Comparison of ENCODE assay signal across 14 cellular contexts in genomic region chr4:157172011-157172410, GRCh38. TPM values are rescaled to one million over a fixed set of nuclear protein-coding genes. Genes with fewer than 3 reads are reported as not detected.
DNase-seq lines count a peak whose midpoint lies in the region; FAIRE-seq and TF ChIP-seq lines count a peak whose summit lies in the region.
"Had no signal": no experiment of that assay in that cellular context is flagged by ENCODE, and none has a peak within 500 bp of the region (broad histone marks: within the 10 kb centered on the region; RNA-seq: fewer than 3 reads in every experiment).

No MANE protein-coding gene starts in this region.

- H3K9me3 ChIP-seq in adipocyte (ENCODE audit: control insufficient read depth, low read length): no peaks in the 10 kb centered on the region
- H3K9me3 ChIP-seq in hepatocyte (ENCODE audit: low read depth): no peaks in the 10 kb centered on the region
- H3K9me3 ChIP-seq in small intestine (ENCODE audit: control insufficient read depth, low read depth): no peaks in the 10 kb centered on the region

- intact Hi-C loops in activated T-helper 1 cell treated with anti-CD3 and anti-CD28 coated beads, Interleukin-12 subunit alpha, Interleukin-12 subunit beta, Interleukin-2, Interleukin-4 antibody, amounts not matched to agents 30 ng/mL and 10 ng/mL and 1 ng/mL, durations not matched to agents 14 hours and 24 hours and 36 hours (cut with micrococcal nuclease): no loop called here

- H3K36me3 ChIP-seq in adipocyte (ENCODE audit: control insufficient read depth, insufficient read depth, low read length, severe bottlenecking): no peaks in the 10 kb centered on the region
- no peaks in the 10 kb centered on the region for H3K36me3 ChIP-seq in hepatocyte (replicated peaks; ENCODE audit: insufficient read depth, low read depth)
- no peaks in the 10 kb centered on the region for H3K36me3 ChIP-seq in small intestine (ENCODE audit: control insufficient read depth in 2 of 2, insufficient read depth in 2 of 2, low read length in 2 of 2)

- H3K27me3 Mint-ChIP-seq in activated T-helper 1 cell treated with anti-CD3 and anti-CD28 coated beads, Interleukin-12 subunit alpha, Interleukin-12 subunit beta, Interleukin-2, Interleukin-4 antibody, amounts not matched to agents 30 ng/mL and 10 ng/mL and 1 ng/mL, durations not matched to agents 14 hours and 24 hours and 36 hours (ENCODE audit: insufficient read depth): no peaks in the 10 kb centered on the region
- H3K27me3 Mint-ChIP-seq: central memory CD8-positive, alpha-beta T cell had no signal

- H3K27ac ChIP-seq in hepatocyte (no peak overlapping the region), small intestine (ENCODE audit: low read depth in 1 of 2, low read length in 1 of 2) (no peak overlapping the region)

- WGBS in hepatocyte (ENCODE audit: low lambda C conversion rate, missing lambda C conversion rate): 51% methylated on average over 3 of the region's 3 CpGs
- WGBS in small intestine, 3 donors: 20 to 41% (median 27%) methylated on average over 3 of the region's 3 CpGs

- H3K27me3 ChIP-seq in adipocyte (replicated peaks; ENCODE audit: control insufficient read depth, insufficient read depth, low read length): no peaks in the 10 kb centered on the region
- no peaks in the 10 kb centered on the region for H3K27me3 ChIP-seq in hepatocyte
- H3K27me3 ChIP-seq in small intestine (ENCODE audit: control insufficient read depth in 2 of 2, insufficient read depth in 2 of 2, low read length in 2 of 2): no peaks in the 10 kb centered on the region

- H4K20me1 ChIP-seq in hepatocyte (ENCODE audit: insufficient read depth, poor library complexity, severe bottlenecking): no peaks in the 10 kb centered on the region

- no peaks in the 10 kb centered on the region for H3K9me3 Mint-ChIP-seq in activated T-helper 1 cell treated with anti-CD3 and anti-CD28 coated beads, Interleukin-12 subunit alpha, Interleukin-12 subunit beta, Interleukin-2, Interleukin-4 antibody, amounts not matched to agents 30 ng/mL and 10 ng/mL and 1 ng/mL, durations not matched to agents 14 hours and 24 hours and 36 hours
- H3K9me3 Mint-ChIP-seq: WTC11 had no signal

- H2AFZ ChIP-seq in hepatocyte: no peak overlapping the region

- DNase-seq in AG09309 (ENCODE audit: low read depth) (no peak), HS-5 (ENCODE audit: low read depth) (peak; percentile 9), adipocyte (ENCODE audit: low read depth) (peak; percentile 13), hepatocyte (ENCODE audit: low spot score) (no peak), small intestine (no peak), AML-193 (lab: John Stamatoyannopoulos, UW) (no peak)
- DNase-seq in effector CD8-positive, alpha-beta T cell (lab: John Stamatoyannopoulos, UW): no peak
- DNase-seq in activated T-helper 1 cell treated with anti-CD3 and anti-CD28 coated beads, Interleukin-12 subunit alpha, Interleukin-12 subunit beta, Interleukin-2, Interleukin-4 antibody, amounts not matched to agents 30 ng/mL and 10 ng/mL and 1 ng/mL, durations not matched to agents 14 hours and 24 hours and 36 hours (ENCODE audit: low spot score): no peak
- DNase-seq: activated T-cell treated with anti-CD3 and anti-CD28 coated beads, Interleukin-2, amount 50 U/mL, for 48 hours; DMS79 treated with DMSO at 0.1 percent for 48 hours; NCI-H187; right cardiac atrium had no signal

- H3K4me3 Mint-ChIP-seq in activated T-helper 1 cell treated with anti-CD3 and anti-CD28 coated beads, Interleukin-12 subunit alpha, Interleukin-12 subunit beta, Interleukin-2, Interleukin-4 antibody, amounts not matched to agents 30 ng/mL and 10 ng/mL and 1 ng/mL, durations not matched to agents 14 hours and 24 hours and 36 hours: no peak overlapping the region
- H3K4me3 Mint-ChIP-seq: central memory CD8-positive, alpha-beta T cell; WTC11 had no signal

- FAIRE-seq in small intestine (lab: Jason Lieb, UNC): no peak

- TF ChIP-seq CTCF in AG09309 (IDR thresholded peaks at IDR 0.05; ENCODE audit: control insufficient read depth, insufficient read depth, low read depth, low read length, missing control alignments): peak; percentile 41
- peak; percentile 22 for TF ChIP-seq CTCF in hepatocyte (IDR thresholded peaks at IDR 0.05; ENCODE audit: poor library complexity)

- H3K9me2 ChIP-seq in hepatocyte (replicated peaks; ENCODE audit: insufficient read depth): no peaks in the 10 kb centered on the region

- no peak overlapping the region for H3K9ac ChIP-seq in adipocyte (ENCODE audit: low read length)

- no peak overlapping the region for H3K4me2 ChIP-seq in hepatocyte

- no peaks in the 10 kb centered on the region for H3K4me1 Mint-ChIP-seq in activated T-helper 1 cell treated with anti-CD3 and anti-CD28 coated beads, Interleukin-12 subunit alpha, Interleukin-12 subunit beta, Interleukin-2, Interleukin-4 antibody, amounts not matched to agents 30 ng/mL and 10 ng/mL and 1 ng/mL, durations not matched to agents 14 hours and 24 hours and 36 hours (ENCODE audit: low read depth)
- H3K4me1 Mint-ChIP-seq: central memory CD8-positive, alpha-beta T cell had no signal

- H3K4me1 ChIP-seq in adipocyte (ENCODE audit: control insufficient read depth, insufficient read depth, low read length) (no peaks in the 10 kb centered on the region), hepatocyte (ENCODE audit: insufficient read depth) (no peaks in the 10 kb centered on the region), small intestine (ENCODE audit: control insufficient read depth in 2 of 2, insufficient read depth in 1 of 2, low read depth in 1 of 2, low read length in 1 of 2) (no peaks in the 10 kb centered on the region)

- H3K79me2 ChIP-seq in hepatocyte: no peaks in the 10 kb centered on the region

- H3K36me3 Mint-ChIP-seq in activated T-helper 1 cell treated with anti-CD3 and anti-CD28 coated beads, Interleukin-12 subunit alpha, Interleukin-12 subunit beta, Interleukin-2, Interleukin-4 antibody, amounts not matched to agents 30 ng/mL and 10 ng/mL and 1 ng/mL, durations not matched to agents 14 hours and 24 hours and 36 hours (ENCODE audit: low read depth): no peaks in the 10 kb centered on the region
- H3K36me3 Mint-ChIP-seq: WTC11 had no signal

- H3K27ac Mint-ChIP-seq in activated T-helper 1 cell treated with anti-CD3 and anti-CD28 coated beads, Interleukin-12 subunit alpha, Interleukin-12 subunit beta, Interleukin-2, Interleukin-4 antibody, amounts not matched to agents 30 ng/mL and 10 ng/mL and 1 ng/mL, durations not matched to agents 14 hours and 24 hours and 36 hours: no peak overlapping the region
- H3K27ac Mint-ChIP-seq: WTC11 had no signal

- no peak overlapping the region for H3K4me3 ChIP-seq in AG09309 (ENCODE audit: control insufficient read depth, low read depth, low read length)
- no peak overlapping the region for H3K4me3 ChIP-seq in adipocyte (ENCODE audit: low read length)
- H3K4me3 ChIP-seq in hepatocyte: no peak overlapping the region
- no peak overlapping the region for H3K4me3 ChIP-seq in small intestine (ENCODE audit: low read depth in 1 of 2, low read length in 2 of 2)

RNA-seq across cellular contexts. Expression of gene GRIA2, which starts 48.5 kb away (rescaled TPM):
- 1.5 and 4.2 TPM in 2 replicates for total RNA-seq in hepatocyte
- polyA plus RNA-seq in hepatocyte (0.46 and 1.5 TPM in 2 replicates), small intestine (under 1 TPM in 2 of 3 donors, not detected in 1; 0.27 to 0.40 TPM)
- total RNA-seq in activated T-helper 1 cell treated with anti-CD3 and anti-CD28 coated beads, Interleukin-12 subunit alpha, Interleukin-12 subunit beta, Interleukin-2, Interleukin-4 antibody, amounts not matched to agents 30 ng/mL and 10 ng/mL and 1 ng/mL, durations not matched to agents 14 hours and 24 hours and 36 hours: not detected in 2 replicates
- total RNA-seq: right cardiac atrium, WTC11 had no signal

Comparison
In these comparisons a context has a peak if more than half of its experiments do, and no peak if none do; other contexts are left out.
1. DNase-seq: peak in HS-5 (single experiment) and adipocyte (single experiment); none in AG09309 (single experiment), hepatocyte (single experiment), effector CD8-positive, alpha-beta T cell (single experiment), small intestine (single experiment), AML-193 (0 of 2) and activated T-helper 1 cell treated with anti-CD3 and anti-CD28 coated beads, Interleukin-12 subunit alpha, Interleukin-12 subunit beta, Interleukin-2, Interleukin-4 antibody, amounts not matched to agents 30 ng/mL and 10 ng/mL and 1 ng/mL, durations not matched to agents 14 hours and 24 hours and 36 hours (single experiment).